ENCODE assay signal across 9 cellular contexts in genomic region chr1:236063551-236063918, GRCh38. TPM values are rescaled to one million over a fixed set of nuclear protein-coding genes. Genes with fewer than 3 reads are reported as not detected.
DNase-seq lines count a peak whose midpoint lies in the region; ATAC-seq and TF ChIP-seq lines count a peak whose summit lies in the region.
"Had no signal": no experiment of that assay in that cellular context is flagged by ENCODE, and none has a peak within 500 bp of the region (broad histone marks: within the 10 kb centered on the region; RNA-seq: fewer than 3 reads in every experiment).

No MANE protein-coding gene starts in this region.

- peaks cover 24% of the 10 kb centered on the region for H3K4me1 Mint-ChIP-seq in CD8-positive, alpha-beta T cell (ENCODE audit: low read depth)
- peaks cover 28% of the 10 kb centered on the region for H3K4me1 Mint-ChIP-seq in T-helper 17 cell

- CTCF ChIA-PET in CD8-positive, alpha-beta T cell (lab: Charles Lee) = interaction anchor here (1.0 kb wide), 1 partner anchor 10 kb away, joined by 3 read pairs; no protein-coding TSS in a partner anchor

- DNase-seq in CD8-positive, alpha-beta T cell = no peak
- DNase-seq in T-helper 17 cell (no peak), AG08396 (ENCODE audit: low spot score) (no peak)
- DNase-seq in stimulated activated naive CD4-positive, alpha-beta T cell treated with Interleukin-2 at 50 U/mL for 16 hours (lab: John Stamatoyannopoulos, UW) = no peak
- DNase-seq: stimulated activated CD4-positive, alpha-beta T cell treated with anti-CD3 and anti-CD28 coated beads, Interleukin-4, amount 100 ng/mL, for 24 hours had no signal

- no peaks in the 10 kb centered on the region for H3K9me3 ChIP-seq in CD8-positive, alpha-beta T cell (ENCODE audit: low read length)
- H3K9me3 ChIP-seq in T-helper 17 cell (ENCODE audit: control insufficient read depth, low read length, poor library complexity, severe bottlenecking) (no peaks in the 10 kb centered on the region), gastroesophageal sphincter (no peaks in the 10 kb centered on the region), parathyroid adenoma (ENCODE audit: control insufficient read depth, low read length) (no peaks in the 10 kb centered on the region)

- WGBS in gastroesophageal sphincter (ENCODE audit: low coverage in 1 of 2), 2 donors = 40% methylated on average over 5 of the region's 6 CpGs; no CpG with 5 or more reads in 1 of the 2 donors

- ATAC-seq in CD8-positive, alpha-beta T cell = no peak
- ATAC-seq in T-helper 17 cell (no peak), gastroesophageal sphincter (no peak), HG03354 (IDR thresholded peaks at IDR 0.05; ENCODE audit: poor library complexity, severe bottlenecking, unreplicated experiment) (no peak), GM18520 (IDR thresholded peaks at IDR 0.05; ENCODE audit: unreplicated experiment) (no peak)

- no peak overlapping the region for H3K4me3 ChIP-seq in CD8-positive, alpha-beta T cell (ENCODE audit: low read depth, low read length)
- H3K4me3 ChIP-seq in gastroesophageal sphincter = peak overlapping the region; percentile 73 to 100
- peak overlapping the region; percentile 65 for H3K4me3 ChIP-seq in parathyroid adenoma (ENCODE audit: low read depth, low read length)

- H3K27me3 ChIP-seq in CD8-positive, alpha-beta T cell (ENCODE audit: insufficient read depth, low read length) = peaks cover 20% of the 10 kb centered on the region
- H3K27me3 ChIP-seq in gastroesophageal sphincter (no peaks in the 10 kb centered on the region), parathyroid adenoma (ENCODE audit: control insufficient read depth, insufficient read depth, low read length) (no peaks in the 10 kb centered on the region)

- no peak for TF ChIP-seq EP300 in gastroesophageal sphincter (IDR thresholded peaks at IDR 0.05)

- no peak overlapping the region for H3K9ac ChIP-seq in parathyroid adenoma

- H3K4me1 ChIP-seq in CD8-positive, alpha-beta T cell (ENCODE audit: insufficient read depth, low read length) = peaks cover 32% of the 10 kb centered on the region
- H3K4me1 ChIP-seq in gastroesophageal sphincter (peaks cover 0 to 82% (median 12%) of the 10 kb centered on the region in 3 donors), parathyroid adenoma (no peaks in the 10 kb centered on the region)

- no peak overlapping the region for H3K27ac Mint-ChIP-seq in CD8-positive, alpha-beta T cell
- no peak overlapping the region for H3K27ac Mint-ChIP-seq in T-helper 17 cell

- H3K27ac ChIP-seq in CD8-positive, alpha-beta T cell (ENCODE audit: low read depth, low read length) = no peak overlapping the region
- H3K27ac ChIP-seq in gastroesophageal sphincter (peak overlapping the region; percentile 93 to 100 (median 98)), parathyroid adenoma (peak overlapping the region; percentile 70)

- no peaks in the 10 kb centered on the region for H3K9me3 Mint-ChIP-seq in CD8-positive, alpha-beta T cell

- no peak overlapping the region for H2AFZ ChIP-seq in parathyroid adenoma

- POLR2A ChIA-PET in CD8-positive, alpha-beta T cell (lab: Charles Lee) = no interaction called here

- no peaks in the 10 kb centered on the region for H3K79me2 ChIP-seq in parathyroid adenoma

- peaks cover 42% of the 10 kb centered on the region for H3K27me3 Mint-ChIP-seq in CD8-positive, alpha-beta T cell (ENCODE audit: low read depth)
- peaks cover 32% of the 10 kb centered on the region for H3K27me3 Mint-ChIP-seq in T-helper 17 cell

- no peaks in the 10 kb centered on the region for H3K36me3 ChIP-seq in CD8-positive, alpha-beta T cell (ENCODE audit: insufficient read depth, low read length)
- peaks cover 0 to 14% of the 10 kb centered on the region in 2 donors for H3K36me3 ChIP-seq in gastroesophageal sphincter
- H3K36me3 ChIP-seq in parathyroid adenoma (ENCODE audit: control insufficient read depth, insufficient read depth, low read length) = no peaks in the 10 kb centered on the region

- TF ChIP-seq CTCF in CD8-positive, alpha-beta T cell (IDR thresholded peaks at IDR 0.05) = no peak
- TF ChIP-seq CTCF in gastroesophageal sphincter (IDR thresholded peaks at IDR 0.05) (no peak), parathyroid adenoma (IDR thresholded peaks at IDR 0.05) (no peak)

- intact Hi-C loops in CD8-positive, alpha-beta T cell (cut with DNase I, micrococcal nuclease) = no loop called here

- H3K4me2 ChIP-seq in parathyroid adenoma (ENCODE audit: low read length) = peak overlapping the region; percentile 63

- H3K36me3 Mint-ChIP-seq in CD8-positive, alpha-beta T cell = no peaks in the 10 kb centered on the region
- H3K36me3 Mint-ChIP-seq in T-helper 17 cell (ENCODE audit: low read depth) = no peaks in the 10 kb centered on the region

- TF ChIP-seq POLR2A in gastroesophageal sphincter (IDR thresholded peaks at IDR 0.05) = no peak

- H3K4me3 Mint-ChIP-seq in CD8-positive, alpha-beta T cell = peak overlapping the region; percentile 64
- H3K4me3 Mint-ChIP-seq in T-helper 17 cell = peak overlapping the region; percentile 77

RNA-seq across cellular contexts. Expression of gene NID1, which starts 1.4 kb away (rescaled TPM):
- not detected for total RNA-seq in CD8-positive, alpha-beta T cell
- total RNA-seq in T-helper 17 cell (1 to 10 TPM in 1 of 2 donors, under 1 TPM in 1; 0.45 to 2.6 TPM), gastroesophageal sphincter (100 to 1,000 TPM; 139 to 322 (median 244) TPM)

Comparison
In these comparisons a context has a peak if more than half of its experiments do, and no peak if none do; other contexts are left out.
1. RNA of gene NID1, which starts 1.4 kb away (total RNA-seq): 139 to 322 TPM in gastroesophageal sphincter; 0.45 to 2.6 TPM in T-helper 17 cell and not detected in CD8-positive, alpha-beta T cell; every median in the first group is over 10 times any median in the second.